Comparison of ENCODE assay signal across 8 cellular contexts in genomic region chrX:68827848-68828562, GRCh38. TPM values are rescaled to one million over a fixed set of nuclear protein-coding genes. Genes with fewer than 3 reads are reported as not detected.
A peak's percentile ranks its signal among the peaks of the same experiment; 100 is the strongest.
DNase-seq lines count a peak whose midpoint lies in the region; ATAC-seq, FAIRE-seq and TF ChIP-seq lines count a peak whose summit lies in the region.

No MANE protein-coding gene starts in this region.

- H3K27ac ChIP-seq in ovary (peak overlapping the region in 1 of 2 donors; percentile 55), thoracic aorta (peak overlapping the region; percentile 79)

- intact Hi-C loops in Right ventricle myocardium inferior (cut with DNase I), result loop anchor here (1.0 to 10.0 kb wide), 8 partner anchors 67 to 559 kb away; partner anchors contain the start of gene PJA1
- intact Hi-C loops in ovary (cut with DNase I), result loop anchor here (2.0 to 10.0 kb wide), 6 partner anchors 233 to 459 kb away; no protein-coding TSS in a partner anchor

- H3K9me3 Mint-ChIP-seq in activated naive CD8-positive, alpha-beta T cell treated with anti-CD3 and anti-CD28 coated beads for 36 hours, result no peaks in the 10 kb centered on the region

- no peaks in the 10 kb centered on the region for H3K36me3 Mint-ChIP-seq in activated naive CD8-positive, alpha-beta T cell treated with anti-CD3 and anti-CD28 coated beads for 36 hours

- peak; percentile 68 for DNase-seq in AG10803 (ENCODE audit: low read depth)
- peak; percentile 40 for DNase-seq in GM19239 (ENCODE audit: insufficient read length, low spot score)
- DNase-seq in LNCaP clone FGC (ENCODE audit: low read depth), result no peak
- peak; percentile 69 for DNase-seq in activated naive CD8-positive, alpha-beta T cell treated with anti-CD3 and anti-CD28 coated beads for 36 hours
- DNase-seq in Right ventricle myocardium inferior (ENCODE audit: missing footprints), result peak; percentile 83
- DNase-seq in ovary, result peak; percentile 80 to 90 (median 89)
- peak; percentile 30 for DNase-seq in thoracic aorta (ENCODE audit: low spot score)

- peak; percentile 74 for TF ChIP-seq CTCF in AG10803 (conservative IDR thresholded peaks at IDR 0.05; ENCODE audit: low read length)
- peak; percentile 67 for TF ChIP-seq CTCF in LNCaP clone FGC (IDR thresholded peaks at IDR 0.05; ENCODE audit: control insufficient read depth, extremely low read depth, insufficient read depth)
- TF ChIP-seq CTCF in ovary (IDR thresholded peaks at IDR 0.05), result peak; percentile 66 to 89 (median 81)
- TF ChIP-seq CTCF in thoracic aorta (IDR thresholded peaks at IDR 0.05), result peak; percentile 80

- H3K4me3 ChIP-seq in AG10803 (ENCODE audit: low read length) (peak overlapping the region; percentile 22), LNCaP clone FGC (ENCODE audit: low read depth, low read length) (peak overlapping the region; percentile 66), ovary (peak overlapping the region; percentile 25), thoracic aorta (peak overlapping the region; percentile 86)

- no peaks in the 10 kb centered on the region for H3K36me3 ChIP-seq in ovary
- H3K36me3 ChIP-seq in thoracic aorta, result no peaks in the 10 kb centered on the region

- H3K27me3 ChIP-seq in ovary (no peaks in the 10 kb centered on the region), thoracic aorta (replicated peaks; ENCODE audit: insufficient read depth) (no peaks in the 10 kb centered on the region)

- WGBS in ovary, 3 donors, result 24 to 30% (median 28%) methylated on average over 32 of the region's 32 CpGs

- peak; percentile 21 for TF ChIP-seq POLR2A in ovary (IDR thresholded peaks at IDR 0.05)

- H3K9me3 ChIP-seq in ovary (no peaks in the 10 kb centered on the region), thoracic aorta (no peaks in the 10 kb centered on the region)

- H3K27ac Mint-ChIP-seq in activated naive CD8-positive, alpha-beta T cell treated with anti-CD3 and anti-CD28 coated beads for 36 hours, result peak overlapping the region; percentile 45

- H3K27me3 Mint-ChIP-seq in activated naive CD8-positive, alpha-beta T cell treated with anti-CD3 and anti-CD28 coated beads for 36 hours, result no peaks in the 10 kb centered on the region

- ATAC-seq in SK-N-SH treated with all-trans-retinoic acid at 6 μM for 48 hours, result peak; percentile 66
- peak; percentile 68 for ATAC-seq in Right ventricle myocardium inferior
- ATAC-seq in thoracic aorta (ENCODE audit: insufficient number of reproducible peaks, low FRiP score, low read depth), result peak; percentile 22

- H3K4me1 ChIP-seq in ovary (ENCODE audit: insufficient read depth), result no peaks in the 10 kb centered on the region
- peaks cover 4 to 19% of the 10 kb centered on the region in 2 donors for H3K4me1 ChIP-seq in thoracic aorta (ENCODE audit: control insufficient read depth in 1 of 2, low read depth in 2 of 2)

- peak; percentile 96 for FAIRE-seq in GM19239 (lab: Jason Lieb, UNC)

- H3K4me1 Mint-ChIP-seq in activated naive CD8-positive, alpha-beta T cell treated with anti-CD3 and anti-CD28 coated beads for 36 hours, result peaks cover 17% of the 10 kb centered on the region

- TF ChIP-seq EP300 in ovary (IDR thresholded peaks at IDR 0.05), result no peak

- H3K4me3 Mint-ChIP-seq in activated naive CD8-positive, alpha-beta T cell treated with anti-CD3 and anti-CD28 coated beads for 36 hours, result peak overlapping the region; percentile 77

TF ChIP-seq in SK-N-SH treated with all-trans-retinoic acid at 6 μM for 48 hours, 23 proteins besides CTCF, POLR2A, EP300 and RAD21:
- TF ChIP-seq ZNF70 (CRISPR knock-in tag; IDR thresholded peaks at IDR 0.05), result no peak
- TF ChIP-seq CSDC2 (CRISPR knock-in tag; IDR thresholded peaks at IDR 0.05), result no peak

RNA-seq across cellular contexts. Expression of gene EFNB1, which starts 0.8 kb away (rescaled TPM):
- total RNA-seq in activated naive CD8-positive, alpha-beta T cell treated with anti-CD3 and anti-CD28 coated beads for 36 hours, result 1 to 10 TPM; 4.3 to 4.5 TPM
- total RNA-seq in Right ventricle myocardium inferior, result 18.0 TPM
- total RNA-seq in ovary, result 10 to 100 TPM; 11.0 to 47.5 (median 26.2) TPM
- 10 to 100 TPM in 1 of 2 donors, 1 to 10 TPM in 1; 9.3 to 19.7 TPM for polyA plus RNA-seq in ovary
- total RNA-seq in thoracic aorta, result 10 to 100 TPM; 19.4 to 21.7 TPM

Comparison
In these comparisons a context has a peak if more than half of its experiments do, and no peak if none do; other contexts are left out.
1. H3K4me3 ChIP-seq: peak in every context shown above with its lines; median percentile 86 in thoracic aorta; 66 in LNCaP clone FGC; 25 in ovary; 22 in AG10803.